ENCODE assay signal across 31 cellular contexts in genomic region chr17:61355475-61355874, GRCh38. TPM values are rescaled to one million over a fixed set of nuclear protein-coding genes. Genes with fewer than 3 reads are reported as not detected.
"Had no signal": no experiment of that assay in that cellular context is flagged by ENCODE, and none has a peak within 500 bp of the region (broad histone marks: within the 10 kb centered on the region; RNA-seq: fewer than 3 reads in every experiment).

No MANE protein-coding gene starts in this region.

- H3K27ac Mint-ChIP-seq: immature natural killer cell; natural killer cell; stimulated activated memory B cell treated with anti-CD40 and anti-IgM and Interleukin-4, amounts not matched to agents 10 μg/mL and 1 μg/mL and 100 μg/mL, for 72 hours had no signal

- H3K4me3 Mint-ChIP-seq: immature natural killer cell; naive B cell; natural killer cell; stimulated activated memory B cell treated with anti-CD40 and anti-IgM and Interleukin-4, amounts not matched to agents 10 μg/mL and 1 μg/mL and 100 μg/mL, for 72 hours; stimulated activated naive CD8-positive, alpha-beta T cell treated with anti-CD3 and anti-CD28 coated beads, Interleukin-15, amount 100 ng/mL, for 72 hours; type B pancreatic cell had no signal

- H3K27me3 ChIP-seq: left lung, pancreas, sigmoid colon, spleen, tibial nerve, uterus had no signal

- ATAC-seq: left colon; left lung; lower lobe of right lung; natural killer cell; pancreas; right cardiac atrium; stimulated activated memory B cell treated with anti-CD40 and anti-IgM and Interleukin-4, amounts not matched to agents 10 μg/mL and 1 μg/mL and 100 μg/mL, for 72 hours; stimulated activated naive CD8-positive, alpha-beta T cell treated with anti-CD3 and anti-CD28 coated beads, Interleukin-15, amount 100 ng/mL, for 72 hours had no signal

- DNase-seq: hippocampal formation; immature natural killer cell; kidney; left colon; left lung; lower lobe of right lung; mammary epithelial cell; mesenchymal stem cell; naive B cell; natural killer cell; nucleus accumbens; pancreas; retina; right cardiac atrium; sigmoid colon; small intestine; stimulated activated CD4-positive, alpha-beta T cell treated with anti-CD3 and anti-CD28 coated beads, Interleukin-1b, Interleukin-23, amount 100 ng/mL, for 48 hours; stimulated activated CD4-positive, alpha-beta T cell treated with anti-CD3 and anti-CD28 coated beads, Interleukin-2, amount 100 ng/mL, for 48 hours; stimulated activated CD4-positive, alpha-beta T cell treated with anti-CD3 and anti-CD28 coated beads, Interleukin-4, amount 100 ng/mL, for 4 hours; stimulated activated CD8-positive, alpha-beta memory T cell treated with anti-CD3 and anti-CD28 coated beads, Interleukin-4, amount 100 ng/mL, for 48 hours; stimulated activated naive CD4-positive, alpha-beta T cell treated with Interleukin-2 at 50 U/mL for 16 hours; stimulated activated naive CD8-positive, alpha-beta T cell treated with anti-CD3 and anti-CD28 coated beads, Interleukin-15, amount 100 ng/mL, for 72 hours; substantia nigra; uterus had no signal

- H3K27me3 Mint-ChIP-seq: naive B cell; stimulated activated memory B cell treated with anti-CD40 and anti-IgM and Interleukin-4, amounts not matched to agents 10 μg/mL and 1 μg/mL and 100 μg/mL, for 72 hours; stimulated activated naive CD8-positive, alpha-beta T cell treated with anti-CD3 and anti-CD28 coated beads, Interleukin-15, amount 100 ng/mL, for 72 hours; type B pancreatic cell had no signal

- H3K9me3 ChIP-seq: left lung, lower lobe of right lung, pancreas, prostate gland, sigmoid colon, spleen, tibial nerve, uterus had no signal

- H3K4me1 ChIP-seq: pancreas, sigmoid colon, uterus had no signal

- H3K4me1 Mint-ChIP-seq: immature natural killer cell; naive B cell; natural killer cell; stimulated activated memory B cell treated with anti-CD40 and anti-IgM and Interleukin-4, amounts not matched to agents 10 μg/mL and 1 μg/mL and 100 μg/mL, for 72 hours; stimulated activated naive CD8-positive, alpha-beta T cell treated with anti-CD3 and anti-CD28 coated beads, Interleukin-15, amount 100 ng/mL, for 72 hours had no signal

- H3K4me3 ChIP-seq: left lung, lower lobe of right lung, pancreas, prostate gland, sigmoid colon, spleen, tibial nerve, uterus had no signal

- H3K36me3 ChIP-seq: left lung, lower lobe of right lung, pancreas, prostate gland, sigmoid colon, spleen, uterus had no signal

- H3K36me3 Mint-ChIP-seq: naive B cell, natural killer cell, type B pancreatic cell had no signal

- H3K9me3 Mint-ChIP-seq: immature natural killer cell; naive B cell; natural killer cell; stimulated activated memory B cell treated with anti-CD40 and anti-IgM and Interleukin-4, amounts not matched to agents 10 μg/mL and 1 μg/mL and 100 μg/mL, for 72 hours; stimulated activated naive CD8-positive, alpha-beta T cell treated with anti-CD3 and anti-CD28 coated beads, Interleukin-15, amount 100 ng/mL, for 72 hours; type B pancreatic cell had no signal

- FAIRE-seq: islet of Langerhans, kidney, pancreas, small intestine had no signal

- H3K27ac ChIP-seq: left lung, lower lobe of right lung, pancreas, prostate gland, sigmoid colon, spleen, tibial nerve, uterus had no signal

RNA-seq across cellular contexts. Expression of gene TBX2, which starts 44.2 kb away (rescaled TPM):
- polyA plus RNA-seq: immature natural killer cell, mammary epithelial cell, neural cell had no signal
